Comparison of ENCODE assay signal across 25 cellular contexts in the genomic region with DNA sequence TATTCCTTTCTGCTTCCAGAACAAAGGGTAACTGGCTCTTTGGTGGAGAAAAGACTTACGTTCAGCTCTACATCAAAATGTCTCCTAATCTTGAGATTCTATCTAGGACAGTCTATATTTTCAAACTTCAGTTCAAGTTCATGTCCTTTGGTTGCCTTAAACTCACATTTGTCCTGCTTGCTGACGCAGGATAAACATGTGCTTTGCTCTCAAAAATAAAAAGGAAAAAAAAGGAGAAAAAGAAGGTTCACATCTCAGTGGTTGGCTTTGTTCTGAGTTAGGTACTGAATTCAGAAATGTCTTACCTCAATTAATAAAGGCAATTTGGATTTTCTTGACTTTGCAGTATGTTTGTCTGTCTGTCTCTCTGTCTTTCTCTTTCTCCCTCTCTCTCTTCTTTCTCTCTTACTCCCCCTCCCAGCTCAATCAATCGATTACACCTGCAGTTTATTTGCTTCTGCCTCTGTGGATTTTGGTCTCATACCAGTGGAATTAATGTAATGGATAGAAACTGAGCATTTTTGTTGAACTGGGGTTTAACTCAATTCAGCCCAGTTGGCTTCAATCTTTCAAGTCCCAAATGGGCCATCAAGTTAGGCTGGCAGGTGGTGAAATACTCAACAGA.
"Had no signal": no experiment of that assay in that cellular context is flagged by ENCODE, and none has a peak within 500 bp of the region (broad histone marks: within the 10 kb centered on the region; RNA-seq: fewer than 3 reads in every experiment).

No MANE protein-coding gene starts in this region.

- H2AFZ ChIP-seq: hepatocyte had no signal

- H3K4me1 ChIP-seq: esophagus muscularis mucosa, foreskin keratinocyte, gastroesophageal sphincter, left lung, lower lobe of right lung had no signal

- H3K79me2 ChIP-seq: hepatocyte had no signal

- H3K36me3 ChIP-seq: esophagus muscularis mucosa, gastroesophageal sphincter, heart left ventricle, left lung, lower lobe of right lung had no signal

- H3K4me3 ChIP-seq: coronary artery, dorsolateral prefrontal cortex, esophagus muscularis mucosa, gastroesophageal sphincter, heart left ventricle, hepatocyte, left lung, lower lobe of right lung, mucosa of descending colon had no signal

- H3K4me2 ChIP-seq: hepatocyte had no signal

- ATAC-seq: foreskin keratinocyte, gastroesophageal sphincter, heart left ventricle, left colon, left lung, lower lobe of right lung, mucosa of descending colon had no signal

- H3K36me3 Mint-ChIP-seq: mesothelial cell of epicardium had no signal

- DNase-seq: dermis blood vessel endothelial cell; dorsolateral prefrontal cortex; effector CD4-positive, alpha-beta T cell; effector memory CD4-positive, alpha-beta T cell; foreskin keratinocyte; heart left ventricle; hypothalamus; immature natural killer cell; islet precursor cell; kidney; kidney glomerular epithelial cell; left colon; left lung; lower lobe of right lung; mesenchymal stem cell; mucosa of descending colon; naive B cell had no signal

- H3K27me3 ChIP-seq: dorsolateral prefrontal cortex, esophagus muscularis mucosa, foreskin keratinocyte, gastroesophageal sphincter, heart left ventricle, hepatocyte, left lung had no signal

- FAIRE-seq: colon, endothelial cell of umbilical vein, frontal cortex, kidney had no signal

- H3K9me3 ChIP-seq: esophagus muscularis mucosa, lower lobe of right lung, mucosa of descending colon had no signal

- H3K27ac ChIP-seq: coronary artery, dorsolateral prefrontal cortex, esophagus muscularis mucosa, foreskin keratinocyte, gastroesophageal sphincter, heart left ventricle, hepatocyte, left lung, lower lobe of right lung had no signal

- H3K4me1 Mint-ChIP-seq: immature natural killer cell, naive B cell had no signal

- H3K4me3 Mint-ChIP-seq: immature natural killer cell, mesothelial cell of epicardium, naive B cell had no signal
